In the genomic region with DNA sequence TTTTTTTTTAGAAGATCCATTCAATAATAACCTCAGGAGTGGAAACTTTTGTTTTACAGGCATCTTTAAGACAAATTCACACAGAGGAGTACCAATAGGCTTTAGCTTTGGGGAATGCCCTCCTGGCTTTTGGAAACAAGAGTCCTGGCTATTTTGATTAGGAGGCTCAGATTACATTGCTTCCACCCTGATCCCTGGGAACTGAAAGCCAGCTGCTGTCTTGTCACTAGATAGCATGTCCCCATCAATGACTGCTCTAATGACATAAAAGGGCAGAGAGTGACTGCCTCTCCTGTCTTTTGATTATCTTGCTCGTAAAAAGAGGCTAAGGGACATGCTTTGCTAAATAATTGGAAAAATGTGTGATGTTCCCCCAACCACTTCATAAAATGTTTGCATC, we compare ENCODE assay signal across 14 cellular contexts.
DNase-seq lines count a peak whose midpoint lies in the region; ATAC-seq lines count a peak whose summit lies in the region.
"Had no signal": no experiment of that assay in that cellular context is flagged by ENCODE, and none has a peak within 500 bp of the region (broad histone marks: within the 10 kb centered on the region; RNA-seq: fewer than 3 reads in every experiment).

No MANE protein-coding gene starts in this region.

- DNase-seq in NCI-H510A treated with DMSO at 0.1 percent for 48 hours (lab: John Stamatoyannopoulos, UW) (peak; percentile 44), NCI-H510A (lab: John Stamatoyannopoulos, UW) (no peak), NCI-H69 (lab: John Stamatoyannopoulos, UW) (peak; percentile 4), fibroblast of peridontal ligament (ENCODE audit: extremely low read depth) (peak; percentile 30), myocyte (ENCODE audit: low read depth) (peak; percentile 22), globus pallidus (ENCODE audit: low spot score) (no peak), KG1 (lab: John Stamatoyannopoulos, UW) (no peak)
- DNase-seq: CD8-positive, alpha-beta T cell; COR-L47; DMS53; GF-D8 had no signal

- no peak for ATAC-seq in HG02642 (IDR thresholded peaks at IDR 0.05; ENCODE audit: poor library complexity, unreplicated experiment)
- ATAC-seq: A549; CD8-positive, alpha-beta T cell; HCT116 had no signal

Comparison
In these comparisons a context has a peak if more than half of its experiments do, and no peak if none do; other contexts are left out.
1. DNase-seq: peak in NCI-H510A treated with DMSO at 0.1 percent for 48 hours (single experiment), NCI-H69 (single experiment), fibroblast of peridontal ligament (single experiment) and myocyte (single experiment); none in NCI-H510A (single experiment), globus pallidus (single experiment) and KG1 (single experiment).